8 cellular contexts compared by ENCODE assay signal in genomic region chr3:37861540-37862051, GRCh38. TPM values are rescaled to one million over a fixed set of nuclear protein-coding genes. Genes with fewer than 3 reads are reported as not detected.
DNase-seq lines count a peak whose midpoint lies in the region; ATAC-seq and TF ChIP-seq lines count a peak whose summit lies in the region.

CTDSPL (plus strand) TSS chr3:37861880; CDS start chr3:37862200, 320 bp downstream.

- POLR2A ChIA-PET in Panc1 (lab: Charles Lee): no interaction called here

- H3K36me3 ChIP-seq in Panc1 (ENCODE audit: control insufficient read depth, insufficient read depth, low read length): no peaks in the 10 kb centered on the region

- no peaks in the 10 kb centered on the region for H3K9me3 ChIP-seq in Panc1 (ENCODE audit: control insufficient read depth, insufficient read depth, low read depth, low read length)

- peak; percentile 20 for ATAC-seq in Panc1
- no peak for ATAC-seq in GM21381 (IDR thresholded peaks at IDR 0.05; ENCODE audit: unreplicated experiment)

- TF ChIP-seq CTCF in Panc1 (IDR thresholded peaks at IDR 0.05) (no peak), cardiac fibroblast (IDR thresholded peaks at IDR 0.05; ENCODE audit: low read depth, low read length) (no peak)

- no TSS peak for BruUV-seq in Panc1 (replicated peaks; lab: Mats Ljungman, UMichigan)

- in situ Hi-C loops in Panc1 (cut with HindIII; ENCODE audit: low pct_unique_long_range_greater_than_20kb, low sequenced_read_pairs): no loop called here

- H3K4me1 ChIP-seq in Panc1 (ENCODE audit: control insufficient read depth, insufficient read depth, low read length): peaks cover 26% of the 10 kb centered on the region

- H3K4me3 ChIP-seq in Panc1 (ENCODE audit: low read depth in 2 of 2, low read length in 2 of 2) (peak within 1 kb of the TSS; percentile 61 to 64), cardiac fibroblast (replicated peaks in 1 of 2; ENCODE audit: low read depth in 2 of 2, low read length in 2 of 2) (peak within 1 kb of the TSS; percentile 79 to 84), skeletal muscle cell (ENCODE audit: low read depth, low read length) (peak within 1 kb of the TSS; percentile 76)

- CTCF ChIA-PET in Panc1 (lab: Charles Lee): no interaction called here

- intact Hi-C loops in Panc1 (cut with micrococcal nuclease; ENCODE audit: unreplicated experiment): no loop called here

- DNase-seq in NCI-H748 (lab: John Stamatoyannopoulos, UW; ENCODE audit: unreplicated experiment) (peak; percentile 47), NCI-H748 treated with DMSO at 0.1 percent for 48 hours (lab: John Stamatoyannopoulos, UW) (no peak), Panc1 (ENCODE audit: low read depth, low spot score) (no peak), cardiac fibroblast (ENCODE audit: low read depth in 2 of 2) (peak; percentile 41 to 71), iPS-NIHi11 (ENCODE audit: low spot score) (peak; percentile 77), skeletal muscle cell (ENCODE audit: low read depth) (no peak), NCI-H1930 (lab: John Stamatoyannopoulos, UW) (no peak)

- no peaks in the 10 kb centered on the region for H3K27me3 ChIP-seq in Panc1 (ENCODE audit: control insufficient read depth, insufficient read depth, low read length)

- H3K27ac ChIP-seq in Panc1 (ENCODE audit: low read length): peak within 1 kb of the TSS; percentile 44; the same call in 1 of the 2 replicates

RNA-seq across cellular contexts. Expression of gene CTDSPL, which starts in this region (rescaled TPM):
- total RNA-seq in Panc1 (2021; ENCODE audit: unreplicated experiment): 16.6 TPM
- polyA plus RNA-seq in Panc1 (2012; ENCODE audit: insufficient read length): 14.4 TPM

Comparison
In these comparisons a context has a peak if more than half of its experiments do, and no peak if none do; other contexts are left out.
1. DNase-seq: peak in NCI-H748 (single experiment), cardiac fibroblast (2 of 2) and iPS-NIHi11 (single experiment); none in NCI-H748 treated with DMSO at 0.1 percent for 48 hours (single experiment), Panc1 (single experiment), skeletal muscle cell (single experiment) and NCI-H1930 (0 of 2).
2. Peak in every context shown above with its lines, with median percentiles within 50 percentile points of each other: H3K4me3 ChIP-seq.